Comparison of ENCODE assay signal across 26 cellular contexts in genomic region chr12:23618718-23619117, GRCh38.
DNase-seq lines count a peak whose midpoint lies in the region; ATAC-seq and TF ChIP-seq lines count a peak whose summit lies in the region.
"Had no signal": no experiment of that assay in that cellular context is flagged by ENCODE, and none has a peak within 500 bp of the region (broad histone marks: within the 10 kb centered on the region; RNA-seq: fewer than 3 reads in every experiment).

No MANE protein-coding gene starts in this region.

- peaks cover 3% of the 10 kb centered on the region for H3K27me3 Mint-ChIP-seq in glutamatergic neuron (ENCODE audit: unreplicated experiment)
- H3K27me3 Mint-ChIP-seq: activated CD4-positive, alpha-beta T cell treated with anti-CD3 and anti-CD28 coated beads, Interleukin-2, amount 10 ng/mL, durations not matched to agents 7 days and 5 days; activated T-cell treated with anti-CD3 and anti-CD28 coated beads, Interleukin-2, amount 50 U/mL, for 24 hours; central memory CD8-positive, alpha-beta T cell had no signal

- H3K36me3 Mint-ChIP-seq in glutamatergic neuron (ENCODE audit: unreplicated experiment): no peaks in the 10 kb centered on the region
- H3K36me3 Mint-ChIP-seq: WTC11 had no signal

- H3K27ac Mint-ChIP-seq in glutamatergic neuron (ENCODE audit: unreplicated experiment): peak overlapping the region; percentile 89
- H3K27ac Mint-ChIP-seq: activated CD4-positive, alpha-beta T cell treated with anti-CD3 and anti-CD28 coated beads, Interleukin-2, amount 10 ng/mL, durations not matched to agents 7 days and 5 days; activated T-cell treated with anti-CD3 and anti-CD28 coated beads, Interleukin-2, amount 50 U/mL, for 24 hours; H9 had no signal

- peaks cover 7% of the 10 kb centered on the region for H3K9me3 Mint-ChIP-seq in glutamatergic neuron (ENCODE audit: unreplicated experiment)

- H3K4me1 Mint-ChIP-seq in glutamatergic neuron (ENCODE audit: low read depth, unreplicated experiment): peaks cover 33% of the 10 kb centered on the region
- H3K4me1 Mint-ChIP-seq: activated CD4-positive, alpha-beta T cell treated with anti-CD3 and anti-CD28 coated beads, Interleukin-2, amount 10 ng/mL, durations not matched to agents 7 days and 5 days; central memory CD8-positive, alpha-beta T cell; H9 had no signal

- ATAC-seq in GM18870 (IDR thresholded peaks at IDR 0.05; ENCODE audit: unreplicated experiment): peak; percentile 62
- ATAC-seq in GM21381 (IDR thresholded peaks at IDR 0.05; ENCODE audit: unreplicated experiment): peak; percentile 59
- ATAC-seq in HG03135 (IDR thresholded peaks at IDR 0.05; ENCODE audit: unreplicated experiment): peak; percentile 55
- ATAC-seq: gastrocnemius medialis, left lobe of liver, WTC11 had no signal

- DNase-seq in glutamatergic neuron (no peak), GOT3 (lab: John Stamatoyannopoulos, UW) (no peak), AG08395 (ENCODE audit: low spot score) (no peak), OCI-M2 (lab: John Stamatoyannopoulos, UW; ENCODE audit: unreplicated experiment) (no peak)
- DNase-seq: activated CD4-positive, alpha-beta T cell treated with anti-CD3 and anti-CD28 coated beads, Interleukin-2, amount 10 ng/mL, durations not matched to agents 7 days and 5 days; activated gamma-delta T cell; activated T-cell treated with anti-CD3 and anti-CD28 coated beads, Interleukin-2, amount 50 U/mL, for 24 hours; C1 segment of cervical spinal cord; COR-L47; DMS79; gastrocnemius medialis; GDM1; H9; mesenchymal stem cell; MM.1S; NCI-H1417; NCI-H2081; NCI-H774; SJCRH30; transverse colon had no signal

- H3K4me3 Mint-ChIP-seq in glutamatergic neuron (ENCODE audit: unreplicated experiment): no peak overlapping the region
- H3K4me3 Mint-ChIP-seq: activated CD4-positive, alpha-beta T cell treated with anti-CD3 and anti-CD28 coated beads, Interleukin-2, amount 10 ng/mL, durations not matched to agents 7 days and 5 days; activated T-cell treated with anti-CD3 and anti-CD28 coated beads, Interleukin-2, amount 50 U/mL, for 24 hours; central memory CD8-positive, alpha-beta T cell; H9; WTC11 had no signal

- TF ChIP-seq CTCF in glutamatergic neuron (IDR thresholded peaks at IDR 0.05; ENCODE audit: partially characterized antibody, unreplicated experiment): no peak
